ENCODE assay signal across 1 cellular context in genomic region chr20:53869466-53870258, GRCh38.
TF ChIP-seq lines count a peak whose summit lies in the region.

No MANE protein-coding gene starts in this region.

TF ChIP-seq in HepG2, 621 proteins besides CTCF, POLR2A, EP300 and RAD21 (continued from another document and continues in another):
- no peak for TF ChIP-seq ZNF407 (CRISPR knock-in tag; IDR thresholded peaks at IDR 0.05; ENCODE audit: not compliant biosample characterization)
- TF ChIP-seq ZNF678 (CRISPR knock-in tag; IDR thresholded peaks at IDR 0.05) = no peak
- TF ChIP-seq ZNF121 (CRISPR knock-in tag; IDR thresholded peaks at IDR 0.05) = peak; percentile 66; the same call in 1 of the 2 replicates
- TF ChIP-seq SRSF4 (IDR thresholded peaks at IDR 0.05; ENCODE audit: low read depth, low read length, poor library complexity, severe bottlenecking) = no peak
- no peak for TF ChIP-seq HCFC1 (IDR thresholded peaks at IDR 0.05; ENCODE audit: low read depth, low read length)
- no peak for TF ChIP-seq ZNF674 (CRISPR knock-in tag; IDR thresholded peaks at IDR 0.05; ENCODE audit: low read depth)
- no peak for TF ChIP-seq THAP9 (CRISPR knock-in tag; IDR thresholded peaks at IDR 0.05; ENCODE audit: borderline replicate concordance)
- peak; percentile 67; the same call in 1 of the 2 replicates for TF ChIP-seq ESRRA (CRISPR knock-in tag; IDR thresholded peaks at IDR 0.05; ENCODE audit: low read depth)
- TF ChIP-seq, protein P1, sequence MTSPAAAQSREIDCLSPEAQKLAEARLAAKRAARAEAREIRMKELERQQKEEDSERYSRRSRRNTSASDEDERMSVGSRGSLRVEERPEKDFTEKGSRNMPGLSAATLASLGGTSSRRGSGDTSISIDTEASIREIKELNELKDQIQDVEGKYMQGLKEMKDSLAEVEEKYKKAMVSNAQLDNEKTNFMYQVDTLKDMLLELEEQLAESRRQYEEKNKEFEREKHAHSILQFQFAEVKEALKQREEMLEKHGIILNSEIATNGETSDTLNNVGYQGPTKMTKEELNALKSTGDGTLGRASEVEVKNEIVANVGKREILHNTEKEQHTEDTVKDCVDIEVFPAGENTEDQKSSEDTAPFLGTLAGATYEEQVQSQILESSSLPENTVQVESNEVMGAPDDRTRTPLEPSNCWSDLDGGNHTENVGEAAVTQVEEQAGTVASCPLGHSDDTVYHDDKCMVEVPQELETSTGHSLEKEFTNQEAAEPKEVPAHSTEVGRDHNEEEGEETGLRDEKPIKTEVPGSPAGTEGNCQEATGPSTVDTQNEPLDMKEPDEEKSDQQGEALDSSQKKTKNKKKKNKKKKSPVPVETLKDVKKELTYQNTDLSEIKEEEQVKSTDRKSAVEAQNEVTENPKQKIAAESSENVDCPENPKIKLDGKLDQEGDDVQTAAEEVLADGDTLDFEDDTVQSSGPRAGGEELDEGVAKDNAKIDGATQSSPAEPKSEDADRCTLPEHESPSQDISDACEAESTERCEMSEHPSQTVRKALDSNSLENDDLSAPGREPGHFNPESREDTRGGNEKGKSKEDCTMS (CRISPR knock-in tag; conservative IDR thresholded peaks at IDR 0.05) = no peak
- TF ChIP-seq TEAD2 (CRISPR knock-in tag; IDR thresholded peaks at IDR 0.05) = no peak
- no peak for TF ChIP-seq ZNF253 (CRISPR knock-in tag; IDR thresholded peaks at IDR 0.05; ENCODE audit: borderline replicate concordance)
- TF ChIP-seq ERF (CRISPR knock-in tag; IDR thresholded peaks at IDR 0.05) = peak; percentile 93; the same call in 1 of the 2 replicates
- TF ChIP-seq CREBL2 (CRISPR knock-in tag; IDR thresholded peaks at IDR 0.05; ENCODE audit: borderline replicate concordance) = no peak
- 0 out of 2 replicates have a peak, but pooled peaks have one; percentile 44 for TF ChIP-seq ZSCAN21 (CRISPR knock-in tag; IDR thresholded peaks at IDR 0.05; ENCODE audit: borderline replicate concordance)
- no peak for TF ChIP-seq HMGA1 (CRISPR knock-in tag; conservative IDR thresholded peaks at IDR 0.05)
- peak; percentile 70; the same call in 1 of the 2 replicates for TF ChIP-seq PHF21A (CRISPR knock-in tag; IDR thresholded peaks at IDR 0.05)
- TF ChIP-seq ZNF841 (CRISPR knock-in tag; IDR thresholded peaks at IDR 0.05; ENCODE audit: borderline replicate concordance) = no peak
- no peak for TF ChIP-seq ISX (CRISPR knock-in tag; conservative IDR thresholded peaks at IDR 0.05)
- TF ChIP-seq, protein P2, sequence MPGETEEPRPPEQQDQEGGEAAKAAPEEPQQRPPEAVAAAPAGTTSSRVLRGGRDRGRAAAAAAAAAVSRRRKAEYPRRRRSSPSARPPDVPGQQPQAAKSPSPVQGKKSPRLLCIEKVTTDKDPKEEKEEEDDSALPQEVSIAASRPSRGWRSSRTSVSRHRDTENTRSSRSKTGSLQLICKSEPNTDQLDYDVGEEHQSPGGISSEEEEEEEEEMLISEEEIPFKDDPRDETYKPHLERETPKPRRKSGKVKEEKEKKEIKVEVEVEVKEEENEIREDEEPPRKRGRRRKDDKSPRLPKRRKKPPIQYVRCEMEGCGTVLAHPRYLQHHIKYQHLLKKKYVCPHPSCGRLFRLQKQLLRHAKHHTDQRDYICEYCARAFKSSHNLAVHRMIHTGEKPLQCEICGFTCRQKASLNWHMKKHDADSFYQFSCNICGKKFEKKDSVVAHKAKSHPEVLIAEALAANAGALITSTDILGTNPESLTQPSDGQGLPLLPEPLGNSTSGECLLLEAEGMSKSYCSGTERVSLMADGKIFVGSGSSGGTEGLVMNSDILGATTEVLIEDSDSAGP (CRISPR knock-in tag; IDR thresholded peaks at IDR 0.05; ENCODE audit: borderline replicate concordance) = no peak; the same call in 1 of the 2 replicates
- TF ChIP-seq U2AF2 (IDR thresholded peaks at IDR 0.05; ENCODE audit: low read depth, low read length) = no peak
- TF ChIP-seq TFDP2 (CRISPR knock-in tag; IDR thresholded peaks at IDR 0.05) = peak; percentile 60
- no peak for TF ChIP-seq MLLT10 (CRISPR knock-in tag; IDR thresholded peaks at IDR 0.05)
- TF ChIP-seq MIXL1 (CRISPR knock-in tag; IDR thresholded peaks at IDR 0.05) = peak; percentile 94
- TF ChIP-seq, protein P3, sequence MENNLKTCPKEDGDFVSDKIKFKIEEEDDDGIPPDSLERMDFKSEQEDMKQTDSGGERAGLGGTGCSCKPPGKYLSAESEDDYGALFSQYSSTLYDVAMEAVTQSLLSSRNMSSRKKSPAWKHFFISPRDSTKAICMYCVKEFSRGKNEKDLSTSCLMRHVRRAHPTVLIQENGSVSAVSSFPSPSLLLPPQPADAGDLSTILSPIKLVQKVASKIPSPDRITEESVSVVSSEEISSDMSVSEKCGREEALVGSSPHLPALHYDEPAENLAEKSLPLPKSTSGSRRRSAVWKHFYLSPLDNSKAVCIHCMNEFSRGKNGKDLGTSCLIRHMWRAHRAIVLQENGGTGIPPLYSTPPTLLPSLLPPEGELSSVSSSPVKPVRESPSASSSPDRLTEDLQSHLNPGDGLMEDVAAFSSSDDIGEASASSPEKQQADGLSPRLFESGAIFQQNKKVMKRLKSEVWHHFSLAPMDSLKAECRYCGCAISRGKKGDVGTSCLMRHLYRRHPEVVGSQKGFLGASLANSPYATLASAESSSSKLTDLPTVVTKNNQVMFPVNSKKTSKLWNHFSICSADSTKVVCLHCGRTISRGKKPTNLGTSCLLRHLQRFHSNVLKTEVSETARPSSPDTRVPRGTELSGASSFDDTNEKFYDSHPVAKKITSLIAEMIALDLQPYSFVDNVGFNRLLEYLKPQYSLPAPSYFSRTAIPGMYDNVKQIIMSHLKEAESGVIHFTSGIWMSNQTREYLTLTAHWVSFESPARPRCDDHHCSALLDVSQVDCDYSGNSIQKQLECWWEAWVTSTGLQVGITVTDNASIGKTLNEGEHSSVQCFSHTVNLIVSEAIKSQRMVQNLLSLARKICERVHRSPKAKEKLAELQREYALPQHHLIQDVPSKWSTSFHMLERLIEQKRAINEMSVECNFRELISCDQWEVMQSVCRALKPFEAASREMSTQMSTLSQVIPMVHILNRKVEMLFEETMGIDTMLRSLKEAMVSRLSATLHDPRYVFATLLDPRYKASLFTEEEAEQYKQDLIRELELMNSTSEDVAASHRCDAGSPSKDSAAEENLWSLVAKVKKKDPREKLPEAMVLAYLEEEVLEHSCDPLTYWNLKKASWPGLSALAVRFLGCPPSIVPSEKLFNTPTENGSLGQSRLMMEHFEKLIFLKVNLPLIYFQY (CRISPR knock-in tag; IDR thresholded peaks at IDR 0.05; ENCODE audit: borderline replicate concordance) = peak; percentile 93
- TF ChIP-seq ZBTB25 (CRISPR knock-in tag; IDR thresholded peaks at IDR 0.05) = peak; percentile 91
- no peak for TF ChIP-seq CREB1 (IDR thresholded peaks at IDR 0.05)
- peak; percentile 73 for TF ChIP-seq CREB1 (CRISPR knock-in tag; IDR thresholded peaks at IDR 0.05)
- TF ChIP-seq, protein P4, sequence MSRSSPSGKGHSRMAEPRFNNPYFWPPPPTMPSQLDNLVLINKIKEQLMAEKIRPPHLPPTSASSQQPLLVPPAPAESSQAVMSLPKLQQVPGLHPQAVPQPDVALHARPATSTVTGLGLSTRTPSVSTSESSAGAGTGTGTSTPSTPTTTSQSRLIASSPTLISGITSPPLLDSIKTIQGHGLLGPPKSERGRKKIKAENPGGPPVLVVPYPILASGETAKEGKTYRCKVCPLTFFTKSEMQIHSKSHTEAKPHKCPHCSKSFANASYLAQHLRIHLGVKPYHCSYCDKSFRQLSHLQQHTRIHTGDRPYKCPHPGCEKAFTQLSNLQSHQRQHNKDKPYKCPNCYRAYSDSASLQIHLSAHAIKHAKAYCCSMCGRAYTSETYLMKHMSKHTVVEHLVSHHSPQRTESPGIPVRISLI (CRISPR knock-in tag; IDR thresholded peaks at IDR 0.05; ENCODE audit: borderline replicate concordance) = peak; percentile 73; the same call in 1 of the 2 replicates
- TF ChIP-seq THAP8 (CRISPR knock-in tag; IDR thresholded peaks at IDR 0.05; ENCODE audit: borderline replicate concordance) = no peak
- no peak for TF ChIP-seq ZNF17 (CRISPR knock-in tag; IDR thresholded peaks at IDR 0.05)
- TF ChIP-seq MAFG (CRISPR knock-in tag; IDR thresholded peaks at IDR 0.05) = no peak
- peak; percentile 90 for TF ChIP-seq ZMYM4 (CRISPR knock-in tag; IDR thresholded peaks at IDR 0.05)
